ENCODE assay signal across 22 cellular contexts in the genomic region with DNA sequence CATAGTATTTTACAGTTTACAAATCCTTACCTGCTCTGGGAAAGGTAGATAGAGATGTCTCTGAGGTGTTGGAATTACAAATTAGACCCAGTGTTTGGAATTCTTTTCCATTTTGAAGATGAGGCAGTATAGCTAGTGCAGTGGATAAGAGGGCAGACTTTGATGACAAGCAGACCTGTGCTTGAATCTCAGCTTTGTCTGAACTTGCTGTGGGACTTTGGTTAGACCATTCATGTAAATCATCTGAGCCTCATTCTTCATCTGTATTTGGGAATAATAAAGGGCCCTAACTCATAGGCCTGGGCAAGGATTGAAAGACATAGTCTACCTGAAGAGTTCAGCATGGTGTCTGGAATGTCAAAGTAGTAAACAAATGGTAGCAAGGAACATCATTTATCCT.
DNase-seq lines count a peak whose midpoint lies in the region; ATAC-seq, FAIRE-seq and TF ChIP-seq lines count a peak whose summit lies in the region.
"Had no signal": no experiment of that assay in that cellular context is flagged by ENCODE, and none has a peak within 500 bp of the region (broad histone marks: within the 10 kb centered on the region; RNA-seq: fewer than 3 reads in every experiment).

No MANE protein-coding gene starts in this region.

- no peak overlapping the region for H3K4ac ChIP-seq in mesenchymal stem cell (ENCODE audit: low read depth in 1 of 2, low read length in 2 of 2)

- intact Hi-C loops in Panc1 (cut with micrococcal nuclease; ENCODE audit: unreplicated experiment): no loop called here

- H3K27ac ChIP-seq in A549 (peak overlapping the region; percentile 89 to 93), Panc1 (ENCODE audit: low read length) (peak overlapping the region; percentile 17; the same call in 1 of the 2 replicates), duodenal mucosa (ENCODE audit: low read depth, low read length) (peak overlapping the region; percentile 37), mesenchymal stem cell (ENCODE audit: low read length, poor library complexity, severe bottlenecking) (peak overlapping the region; percentile 86)
- H3K27ac ChIP-seq: HL-60, neutrophil had no signal

- H3K4me3 ChIP-seq in A549: no peak overlapping the region
- no peak overlapping the region for H3K4me3 ChIP-seq in Panc1 (ENCODE audit: low read depth in 2 of 2, low read length in 2 of 2)
- no peak overlapping the region for H3K4me3 ChIP-seq in duodenal mucosa (ENCODE audit: low read depth in 1 of 2, low read length in 2 of 2)
- H3K4me3 ChIP-seq in mesenchymal stem cell (ENCODE audit: insufficient read depth in 1 of 2, low read depth in 1 of 2, low read length in 2 of 2): no peak overlapping the region
- H3K4me3 ChIP-seq: upper lobe of right lung had no signal

- no peak overlapping the region for H2BK15ac ChIP-seq in mesenchymal stem cell (ENCODE audit: low read depth, poor library complexity, severe bottlenecking)

- no peak overlapping the region for H3K4me3 Mint-ChIP-seq in progenitor cell of endocrine pancreas (ENCODE audit: low read depth)
- H3K4me3 Mint-ChIP-seq: activated CD4-positive, alpha-beta memory T cell treated with anti-CD3 and anti-CD28 coated beads, Interleukin-2, amount 10 ng/mL, durations not matched to agents 7 days and 5 days; activated naive CD8-positive, alpha-beta T cell treated with anti-CD3 and anti-CD28 coated beads for 36 hours had no signal

- H3K36me3 Mint-ChIP-seq in progenitor cell of endocrine pancreas (ENCODE audit: insufficient read depth): no peaks in the 10 kb centered on the region
- H3K36me3 Mint-ChIP-seq: activated naive CD8-positive, alpha-beta T cell treated with anti-CD3 and anti-CD28 coated beads for 36 hours had no signal

- POLR2A ChIA-PET in A549 (lab: Yijun Ruan, JAX): no interaction called here
- POLR2A ChIA-PET in Panc1 (lab: Charles Lee): no interaction called here

- H3K18ac ChIP-seq in mesenchymal stem cell (ENCODE audit: low read depth in 1 of 2, low read length in 2 of 2): no peak overlapping the region

- TF ChIP-seq EP300 in A549 (IDR thresholded peaks at IDR 0.05): no peak

- no peak for ATAC-seq in A549
- ATAC-seq in Panc1: no peak
- ATAC-seq: activated CD4-positive, CD25-positive, alpha-beta regulatory T cell treated with anti-CD3 and anti-CD28 coated beads, Interleukin-2, amount 50 U/mL, for 24 hours had no signal

- no TSS peak for BruUV-seq in Panc1 (replicated peaks; lab: Mats Ljungman, UMichigan)

- H3K27me3 ChIP-seq in Panc1 (ENCODE audit: control insufficient read depth, insufficient read depth, low read length) (no peaks in the 10 kb centered on the region), duodenal mucosa (ENCODE audit: control insufficient read depth in 1 of 2, insufficient read depth in 2 of 2, low read length in 2 of 2) (no peaks in the 10 kb centered on the region), mesenchymal stem cell (ENCODE audit: control insufficient read depth in 1 of 2, insufficient read depth in 1 of 2, low read length in 2 of 2) (no peaks in the 10 kb centered on the region)
- H3K27me3 ChIP-seq: neutrophil, upper lobe of right lung had no signal

- H3K4me1 Mint-ChIP-seq in progenitor cell of endocrine pancreas (ENCODE audit: low read depth): peaks cover 15% of the 10 kb centered on the region
- H3K4me1 Mint-ChIP-seq: activated CD4-positive, alpha-beta memory T cell treated with anti-CD3 and anti-CD28 coated beads, Interleukin-2, amount 10 ng/mL, durations not matched to agents 7 days and 5 days; activated naive CD8-positive, alpha-beta T cell treated with anti-CD3 and anti-CD28 coated beads for 36 hours had no signal

- H2AK5ac ChIP-seq in mesenchymal stem cell (ENCODE audit: low read length, severe bottlenecking): peak overlapping the region; percentile 98

- no peaks in the 10 kb centered on the region for H3K9me3 Mint-ChIP-seq in progenitor cell of endocrine pancreas (ENCODE audit: low read depth)
- H3K9me3 Mint-ChIP-seq: activated CD4-positive, alpha-beta memory T cell treated with anti-CD3 and anti-CD28 coated beads, Interleukin-2, amount 10 ng/mL, durations not matched to agents 7 days and 5 days; activated naive CD8-positive, alpha-beta T cell treated with anti-CD3 and anti-CD28 coated beads for 36 hours; HFFc6 had no signal

- H3K14ac ChIP-seq in mesenchymal stem cell (ENCODE audit: low read length in 2 of 2): no peak overlapping the region

- no peak overlapping the region for H3K4me2 ChIP-seq in A549
- H3K4me2 ChIP-seq in mesenchymal stem cell (ENCODE audit: low read length, poor library complexity, severe bottlenecking): no peak overlapping the region

- TF ChIP-seq POLR2A in A549 (IDR thresholded peaks at IDR 0.05; ENCODE audit: low read length): no peak

- FAIRE-seq in A549 (lab: Jason Lieb, UNC) (no peak), HTR-8/SVneo (lab: Jason Lieb, UNC) (no peak)

- no peak overlapping the region for H4K8ac ChIP-seq in mesenchymal stem cell (ENCODE audit: low read length)

- H3K9me3 ChIP-seq in A549 (peaks cover 3% of the 10 kb centered on the region; the same call in 1 of the 3 replicates), Panc1 (ENCODE audit: control insufficient read depth, insufficient read depth, low read depth, low read length) (no peaks in the 10 kb centered on the region), duodenal mucosa (ENCODE audit: control insufficient read depth in 1 of 2, low read length in 2 of 2) (no peaks in the 10 kb centered on the region), mesenchymal stem cell (ENCODE audit: control insufficient read depth, low read length) (no peaks in the 10 kb centered on the region)
- H3K9me3 ChIP-seq: neutrophil, upper lobe of right lung had no signal

- H3K79me1 ChIP-seq in mesenchymal stem cell (replicated peaks; ENCODE audit: low read length, poor library complexity, severe bottlenecking): no peaks in the 10 kb centered on the region

- no peak overlapping the region for H2BK120ac ChIP-seq in mesenchymal stem cell (ENCODE audit: low read depth, low read length)

- no peak overlapping the region for H2BK12ac ChIP-seq in mesenchymal stem cell (ENCODE audit: low read length in 2 of 2)

- DNase-seq in A549 (ENCODE audit: low read depth in 1 of 2, low spot score in 1 of 2): no peak
- no peak for DNase-seq in Panc1 (ENCODE audit: low read depth, low spot score)
- DNase-seq in mesenchymal stem cell: no peak
- DNase-seq in islet precursor cell: no peak
- DNase-seq in HTR-8/SVneo (ENCODE audit: insufficient read length, low spot score): no peak
- no peak for DNase-seq in progenitor cell of endocrine pancreas (ENCODE audit: low spot score, unreplicated experiment)
- DNase-seq in NCI-H2171 treated with DMSO at 0.1 percent for 48 hours (lab: John Stamatoyannopoulos, UW): no peak
- DNase-seq: activated CD4-positive, alpha-beta memory T cell treated with anti-CD3 and anti-CD28 coated beads, Interleukin-2, amount 10 ng/mL, durations not matched to agents 7 days and 5 days; activated CD8-positive, alpha-beta memory T cell treated with anti-CD3 and anti-CD28 coated beads, Interleukin-2, amount 50 U/mL, for 48 hours; activated naive CD8-positive, alpha-beta T cell treated with anti-CD3 and anti-CD28 coated beads for 36 hours; aorta; central memory CD4-positive, alpha-beta T cell; GOT3; HFFc6; NCI-H187; NCI-H524 treated with DMSO at 0.1 percent for 48 hours; T-helper 1 cell had no signal

- CTCF ChIA-PET in A549 (lab: Yijun Ruan, JAX) (interaction anchor here (1.5 kb wide), 1 partner anchor 49 kb away, joined by 4 read pairs; no protein-coding TSS in a partner anchor), Panc1 (lab: Charles Lee) (no interaction called here)

- H3K9ac ChIP-seq in duodenal mucosa (ENCODE audit: low read depth in 1 of 2, low read length in 2 of 2): no peak overlapping the region
- no peak overlapping the region for H3K9ac ChIP-seq in mesenchymal stem cell (ENCODE audit: low read length)

- no peak overlapping the region for H4K91ac ChIP-seq in mesenchymal stem cell (ENCODE audit: low read length)

- no peak for TF ChIP-seq RAD21 in A549 (conservative IDR thresholded peaks at IDR 0.05 in 1 of 2, IDR thresholded peaks at IDR 0.05 in 1 of 2)

- in situ Hi-C loops in Panc1 (cut with HindIII; ENCODE audit: low pct_unique_long_range_greater_than_20kb, low sequenced_read_pairs): no loop called here

- TF ChIP-seq CTCF in A549 (IDR thresholded peaks at IDR 0.05): no peak
- TF ChIP-seq CTCF in Panc1 (IDR thresholded peaks at IDR 0.05): no peak
- TF ChIP-seq CTCF in progenitor cell of endocrine pancreas (IDR thresholded peaks at IDR 0.05; ENCODE audit: unreplicated experiment): no peak

- H3K27me3 Mint-ChIP-seq in progenitor cell of endocrine pancreas: no peaks in the 10 kb centered on the region
- H3K27me3 Mint-ChIP-seq: activated CD4-positive, alpha-beta memory T cell treated with anti-CD3 and anti-CD28 coated beads, Interleukin-2, amount 10 ng/mL, durations not matched to agents 7 days and 5 days had no signal

- no peaks in the 10 kb centered on the region for H3K36me3 ChIP-seq in Panc1 (ENCODE audit: control insufficient read depth, insufficient read depth, low read length)
- H3K36me3 ChIP-seq in duodenal mucosa (ENCODE audit: control insufficient read depth in 1 of 2, insufficient read depth in 2 of 2, low read length in 2 of 2): no peaks in the 10 kb centered on the region
- H3K36me3 ChIP-seq in mesenchymal stem cell (ENCODE audit: control insufficient read depth in 1 of 2, insufficient read depth in 2 of 2, low read depth in 1 of 2, low read length in 2 of 2): no peaks in the 10 kb centered on the region
- H3K36me3 ChIP-seq: neutrophil, upper lobe of right lung had no signal

- H3K27ac Mint-ChIP-seq in progenitor cell of endocrine pancreas: no peak overlapping the region
- H3K27ac Mint-ChIP-seq: activated CD4-positive, alpha-beta memory T cell treated with anti-CD3 and anti-CD28 coated beads, Interleukin-2, amount 10 ng/mL, durations not matched to agents 7 days and 5 days; activated naive CD8-positive, alpha-beta T cell treated with anti-CD3 and anti-CD28 coated beads for 36 hours; HFFc6 had no signal

- H3K4me1 ChIP-seq in A549: peaks cover 46% of the 10 kb centered on the region
- H3K4me1 ChIP-seq in Panc1 (ENCODE audit: control insufficient read depth, insufficient read depth, low read length): no peaks in the 10 kb centered on the region
- peaks cover 40 to 48% of the 10 kb centered on the region in 2 donors for H3K4me1 ChIP-seq in duodenal mucosa (ENCODE audit: control insufficient read depth in 1 of 2, insufficient read depth in 2 of 2, low read length in 2 of 2)
- H3K4me1 ChIP-seq in mesenchymal stem cell (ENCODE audit: control insufficient read depth, insufficient read depth, low read depth, low read length): peaks cover 4% of the 10 kb centered on the region
- H3K4me1 ChIP-seq: upper lobe of right lung had no signal

- H3K23ac ChIP-seq in mesenchymal stem cell (ENCODE audit: low read length in 2 of 2): no peak overlapping the region

- H2AFZ ChIP-seq in mesenchymal stem cell (ENCODE audit: low read depth, low read length): no peak overlapping the region

- no peak overlapping the region for H2BK5ac ChIP-seq in mesenchymal stem cell (ENCODE audit: low read depth, low read length, poor library complexity, severe bottlenecking)

TF ChIP-seq in A549, 52 proteins besides CTCF, POLR2A, EP300 and RAD21 (continues in another document):
- TF ChIP-seq BHLHE40 (IDR thresholded peaks at IDR 0.05; ENCODE audit: low read depth, low read length): no peak

Comparison
In these comparisons a context has a peak if more than half of its experiments do, and no peak if none do; other contexts are left out.
1. H3K27ac ChIP-seq: peak in every context shown above with its lines; median percentile 91 in A549; 86 in mesenchymal stem cell; 37 in duodenal mucosa; 17 in Panc1.